In genomic region chr6:108738684-108739406, GRCh38 we compare ENCODE assay signal across 2 cellular contexts.
TF ChIP-seq lines count a peak whose summit lies in the region.

No MANE protein-coding gene starts in this region.

TF ChIP-seq in GM23338, 12 proteins besides CTCF, POLR2A, EP300 and RAD21:
- TF ChIP-seq ETS1 (IDR thresholded peaks at IDR 0.05) (no peak), STAT1 (IDR thresholded peaks at IDR 0.05; ENCODE audit: unreplicated experiment) (no peak), EZH2phosphoT487 (IDR thresholded peaks at IDR 0.05; ENCODE audit: unreplicated experiment) (no peak), ZNF114 (CRISPR knock-in tag; IDR thresholded peaks at IDR 0.05) (no peak), REST (IDR thresholded peaks at IDR 0.05; ENCODE audit: unreplicated experiment) (no peak), ZNF331 (CRISPR knock-in tag; IDR thresholded peaks at IDR 0.05; ENCODE audit: low read depth) (no peak), CREB1 (CRISPR knock-in tag; IDR thresholded peaks at IDR 0.05; ENCODE audit: low read depth) (no peak), POLR2AphosphoS5 (IDR thresholded peaks at IDR 0.05; ENCODE audit: low read depth) (no peak), ZNF462 (CRISPR knock-in tag; IDR thresholded peaks at IDR 0.05) (no peak), JUNB (IDR thresholded peaks at IDR 0.05; ENCODE audit: unreplicated experiment) (no peak), EZH2 (IDR thresholded peaks at IDR 0.05; ENCODE audit: low read depth, unreplicated experiment) (no peak), NANOG (IDR thresholded peaks at IDR 0.05; ENCODE audit: borderline replicate concordance) (no peak)
TF ChIP-seq in GM23338: peak in this region for 0.

TF ChIP-seq in H1, 55 proteins besides CTCF, POLR2A, EP300 and RAD21 (continued from another document):
- TF ChIP-seq SP1 (IDR thresholded peaks at IDR 0.05; ENCODE audit: low read depth, low read length): no peak
